ENCODE assay signal across 24 cellular contexts in genomic region chr3:194504146-194504545, GRCh38. TPM values are rescaled to one million over a fixed set of nuclear protein-coding genes. Genes with fewer than 3 reads are reported as not detected.
A peak's percentile ranks its signal among the peaks of the same experiment; 100 is the strongest.
DNase-seq lines count a peak whose midpoint lies in the region; ATAC-seq and TF ChIP-seq lines count a peak whose summit lies in the region.
"Had no signal": no experiment of that assay in that cellular context is flagged by ENCODE, and none has a peak within 500 bp of the region (broad histone marks: within the 10 kb centered on the region; RNA-seq: fewer than 3 reads in every experiment).

No MANE protein-coding gene starts in this region.

- no peak overlapping the region for H3K27ac Mint-ChIP-seq in activated naive CD4-positive, alpha-beta T cell treated with anti-CD3 and anti-CD28 coated beads, Interleukin-2, amount 10 ng/mL, durations not matched to agents 7 days and 5 days
- H3K27ac Mint-ChIP-seq: CD14-positive monocyte had no signal

- DNase-seq in right atrium auricular region (ENCODE audit: low spot score) (peak; percentile 38), heart right ventricle (no peak), osteoblast (ENCODE audit: insufficient read length, low spot score, missing footprints) (no peak), thyroid gland (no peak), NCI-H748 (lab: John Stamatoyannopoulos, UW; ENCODE audit: unreplicated experiment) (no peak)
- no peak for DNase-seq in activated naive CD4-positive, alpha-beta T cell treated with anti-CD3 and anti-CD28 coated beads, Interleukin-2, amount 10 ng/mL, durations not matched to agents 7 days and 5 days
- DNase-seq: BE2C; C1 segment of cervical spinal cord; CD4-positive, alpha-beta memory T cell; CD4-positive, CD25-positive, alpha-beta regulatory T cell; CD8-positive, alpha-beta memory T cell; COR-L47; DMS 273 treated with DMSO at 0.1 percent for 48 hours; DMS153; DMS53; DMS79; DND-41; EL; GDM1 had no signal

- no peaks in the 10 kb centered on the region for H3K27me3 ChIP-seq in right atrium auricular region
- H3K27me3 ChIP-seq in heart right ventricle: no peaks in the 10 kb centered on the region
- no peaks in the 10 kb centered on the region for H3K27me3 ChIP-seq in osteoblast (ENCODE audit: insufficient read depth, low read length)
- H3K27me3 ChIP-seq in thyroid gland: no peaks in the 10 kb centered on the region
- H3K27me3 ChIP-seq: BE2C, BLaER1 had no signal

- no peaks in the 10 kb centered on the region for H3K36me3 ChIP-seq in right atrium auricular region
- no peaks in the 10 kb centered on the region for H3K36me3 ChIP-seq in heart right ventricle
- H3K36me3 ChIP-seq in osteoblast (ENCODE audit: insufficient read depth, low read length): no peaks in the 10 kb centered on the region
- no peaks in the 10 kb centered on the region for H3K36me3 ChIP-seq in thyroid gland
- H3K36me3 ChIP-seq: BE2C, BLaER1 had no signal

- H3K27ac ChIP-seq in right atrium auricular region: no peak overlapping the region
- H3K27ac ChIP-seq in heart right ventricle: no peak overlapping the region
- H3K27ac ChIP-seq in osteoblast (ENCODE audit: low read depth, low read length): peak overlapping the region; percentile 54
- peak overlapping the region; percentile 55 to 65 (median 65) for H3K27ac ChIP-seq in thyroid gland
- H3K27ac ChIP-seq: 22Rv1, A549, BLaER1 had no signal

- H3K27me3 Mint-ChIP-seq in activated naive CD4-positive, alpha-beta T cell treated with anti-CD3 and anti-CD28 coated beads, Interleukin-2, amount 10 ng/mL, durations not matched to agents 7 days and 5 days: no peaks in the 10 kb centered on the region
- H3K27me3 Mint-ChIP-seq: CD4-positive, alpha-beta memory T cell; CD4-positive, CD25-positive, alpha-beta regulatory T cell; CD8-positive, alpha-beta memory T cell had no signal

- no peak for ATAC-seq in heart right ventricle
- ATAC-seq: A549, GM12878 had no signal

- no peak overlapping the region for H2AFZ ChIP-seq in osteoblast (ENCODE audit: low read length)

- H3K4me1 ChIP-seq in right atrium auricular region: peaks cover 0 to 4% of the 10 kb centered on the region in 2 donors
- peaks cover 0 to 13% (median 3%) of the 10 kb centered on the region in 9 donors for H3K4me1 ChIP-seq in heart right ventricle
- peaks cover 33% of the 10 kb centered on the region for H3K4me1 ChIP-seq in osteoblast (ENCODE audit: insufficient read depth, low read length)
- peaks cover 2 to 35% of the 10 kb centered on the region in 2 donors for H3K4me1 ChIP-seq in thyroid gland
- H3K4me1 ChIP-seq: BE2C, BLaER1 had no signal

- no peaks in the 10 kb centered on the region for H3K9me3 ChIP-seq in right atrium auricular region
- H3K9me3 ChIP-seq in heart right ventricle: peaks cover 0 to 11% (median 0%) of the 10 kb centered on the region in 11 donors
- no peaks in the 10 kb centered on the region for H3K9me3 ChIP-seq in osteoblast (ENCODE audit: low read depth, low read length)
- H3K9me3 ChIP-seq in thyroid gland: no peaks in the 10 kb centered on the region
- H3K9me3 ChIP-seq: A549, BE2C had no signal

- TF ChIP-seq CTCF in right atrium auricular region (IDR thresholded peaks at IDR 0.05) (no peak), heart right ventricle (IDR thresholded peaks at IDR 0.05) (no peak), osteoblast (IDR thresholded peaks at IDR 0.05; ENCODE audit: extremely low read depth, low read depth, low read length) (no peak), thyroid gland (IDR thresholded peaks at IDR 0.05) (no peak)

- no peaks in the 10 kb centered on the region for H3K4me1 Mint-ChIP-seq in activated naive CD4-positive, alpha-beta T cell treated with anti-CD3 and anti-CD28 coated beads, Interleukin-2, amount 10 ng/mL, durations not matched to agents 7 days and 5 days
- H3K4me1 Mint-ChIP-seq: CD4-positive, alpha-beta memory T cell; CD8-positive, alpha-beta memory T cell had no signal

- no peak overlapping the region for H3K4me3 ChIP-seq in right atrium auricular region
- no peak overlapping the region for H3K4me3 ChIP-seq in heart right ventricle
- no peak overlapping the region for H3K4me3 ChIP-seq in osteoblast (ENCODE audit: insufficient read depth, low read length)
- H3K4me3 ChIP-seq in thyroid gland (replicated peaks in 1 of 3): no peak overlapping the region
- H3K4me3 ChIP-seq: A549, BLaER1, GM12878 had no signal

- 95 to 96% methylated on average over 2 of the region's 2 CpGs for WGBS in heart right ventricle, 2 donors
- WGBS in thyroid gland, 2 donors: 95 to 96% methylated on average over 2 of the region's 2 CpGs

- no peaks in the 10 kb centered on the region for H4K20me1 ChIP-seq in osteoblast (ENCODE audit: insufficient read depth, low read length)
- H4K20me1 ChIP-seq: BLaER1 had no signal

- intact Hi-C loops in heart right ventricle (cut with DNase I) (no loop called here), thyroid gland (cut with DNase I) (no loop called here)

- no peak for TF ChIP-seq POLR2A in thyroid gland (IDR thresholded peaks at IDR 0.05)

- no peak overlapping the region for H3K4me3 Mint-ChIP-seq in activated naive CD4-positive, alpha-beta T cell treated with anti-CD3 and anti-CD28 coated beads, Interleukin-2, amount 10 ng/mL, durations not matched to agents 7 days and 5 days
- H3K4me3 Mint-ChIP-seq: CD14-positive monocyte; CD4-positive, alpha-beta memory T cell; CD4-positive, CD25-positive, alpha-beta regulatory T cell; CD8-positive, alpha-beta memory T cell had no signal

- no peaks in the 10 kb centered on the region for H3K9me3 Mint-ChIP-seq in activated naive CD4-positive, alpha-beta T cell treated with anti-CD3 and anti-CD28 coated beads, Interleukin-2, amount 10 ng/mL, durations not matched to agents 7 days and 5 days
- H3K9me3 Mint-ChIP-seq: CD8-positive, alpha-beta memory T cell had no signal

- no peak overlapping the region for H3K4me2 ChIP-seq in osteoblast (ENCODE audit: insufficient read depth, low read length)
- H3K4me2 ChIP-seq: A549, BLaER1 had no signal

- no peaks in the 10 kb centered on the region for H3K79me2 ChIP-seq in osteoblast (ENCODE audit: insufficient read depth, low read length)

- H3K36me3 Mint-ChIP-seq in activated naive CD4-positive, alpha-beta T cell treated with anti-CD3 and anti-CD28 coated beads, Interleukin-2, amount 10 ng/mL, durations not matched to agents 7 days and 5 days: no peaks in the 10 kb centered on the region

- CTCF ChIA-PET in activated naive CD4-positive, alpha-beta T cell treated with anti-CD3 and anti-CD28 coated beads, Interleukin-2, amount 10 ng/mL, durations not matched to agents 7 days and 5 days (lab: Charles Lee): interaction anchor here (1.4 kb wide), 1 partner anchor 32 kb away, joined by 5 read pairs; no protein-coding TSS in a partner anchor

RNA-seq across cellular contexts. Expression of gene ATP13A3, which starts 17.3 kb away (rescaled TPM):
- total RNA-seq in right atrium auricular region: 100 to 1,000 TPM; 188 to 284 TPM
- total RNA-seq in heart right ventricle: 100 to 1,000 TPM in 5 of 10 donors, 10 to 100 TPM in 5; 60.3 to 195 (median 109) TPM
- 10 to 100 TPM; 31.0 to 45.9 TPM for polyA plus RNA-seq in heart right ventricle
- 248 and 311 TPM in 2 replicates for total RNA-seq in osteoblast
- 100 to 1,000 TPM; 262 to 426 (median 341) TPM for total RNA-seq in thyroid gland

Comparison
In these comparisons a context has a peak if more than half of its experiments do, and no peak if none do; other contexts are left out.
1. H3K27ac ChIP-seq: peak in osteoblast (single experiment) and thyroid gland (3 of 3); none in right atrium auricular region (0 of 2) and heart right ventricle (0 of 10).